ENCODE assay signal across 2 cellular contexts in the genomic region with DNA sequence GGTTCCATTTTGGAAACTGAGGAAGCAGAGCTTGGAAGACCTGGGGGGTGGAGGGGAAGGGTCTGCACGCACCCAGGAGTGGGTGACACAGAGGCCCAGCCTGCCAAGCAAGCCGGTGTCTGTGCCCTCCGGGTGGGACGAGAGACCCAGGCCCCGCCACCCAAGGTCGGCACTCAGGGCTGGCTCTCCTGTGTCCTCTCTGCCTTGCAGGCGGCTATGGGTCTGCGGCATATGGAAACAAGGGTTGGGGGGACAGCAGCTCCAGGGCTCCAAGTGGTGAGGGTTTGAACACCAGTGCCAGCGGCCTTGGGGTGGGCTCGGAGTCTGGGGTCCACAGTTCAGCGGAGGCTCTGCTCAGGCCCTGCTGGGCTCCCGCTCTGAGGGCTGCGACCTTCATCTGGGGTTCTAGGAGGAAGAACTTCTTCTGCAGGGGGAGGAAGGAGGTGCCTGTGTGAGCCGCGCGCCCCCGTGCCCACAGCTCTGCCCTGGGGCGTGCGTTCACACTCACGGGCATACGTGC.
TF ChIP-seq lines count a peak whose summit lies in the region.

No MANE protein-coding gene starts in this region.

TF ChIP-seq in SK-N-SH treated with all-trans-retinoic acid at 6 μM for 48 hours, 23 proteins besides CTCF, POLR2A, EP300 and RAD21:
- TF ChIP-seq BACH2 (CRISPR knock-in tag; IDR thresholded peaks at IDR 0.05; ENCODE audit: borderline replicate concordance) (no peak), ZFP3 (CRISPR knock-in tag; IDR thresholded peaks at IDR 0.05) (no peak), TOX (CRISPR knock-in tag; IDR thresholded peaks at IDR 0.05; ENCODE audit: borderline replicate concordance) (no peak), ARNTL (CRISPR knock-in tag; IDR thresholded peaks at IDR 0.05; ENCODE audit: borderline replicate concordance, low read depth) (no peak), PPARA (CRISPR knock-in tag; IDR thresholded peaks at IDR 0.05; ENCODE audit: borderline replicate concordance) (no peak)
- TF ChIP-seq, protein P1, sequence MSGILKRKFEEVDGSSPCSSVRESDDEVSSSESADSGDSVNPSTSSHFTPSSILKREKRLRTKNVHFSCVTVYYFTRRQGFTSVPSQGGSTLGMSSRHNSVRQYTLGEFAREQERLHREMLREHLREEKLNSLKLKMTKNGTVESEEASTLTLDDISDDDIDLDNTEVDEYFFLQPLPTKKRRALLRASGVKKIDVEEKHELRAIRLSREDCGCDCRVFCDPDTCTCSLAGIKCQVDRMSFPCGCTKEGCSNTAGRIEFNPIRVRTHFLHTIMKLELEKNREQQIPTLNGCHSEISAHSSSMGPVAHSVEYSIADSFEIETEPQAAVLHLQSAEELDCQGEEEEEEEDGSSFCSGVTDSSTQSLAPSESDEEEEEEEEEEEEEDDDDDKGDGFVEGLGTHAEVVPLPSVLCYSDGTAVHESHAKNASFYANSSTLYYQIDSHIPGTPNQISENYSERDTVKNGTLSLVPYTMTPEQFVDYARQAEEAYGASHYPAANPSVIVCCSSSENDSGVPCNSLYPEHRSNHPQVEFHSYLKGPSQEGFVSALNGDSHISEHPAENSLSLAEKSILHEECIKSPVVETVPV (CRISPR knock-in tag; IDR thresholded peaks at IDR 0.05) = no peak
TF ChIP-seq in SK-N-SH treated with all-trans-retinoic acid at 6 μM for 48 hours: peak in this region for 0.

TF ChIP-seq in SK-N-SH, 30 proteins besides CTCF, POLR2A, EP300 and RAD21:
- TF ChIP-seq FOSL2 (IDR thresholded peaks at IDR 0.05; ENCODE audit: borderline replicate concordance, low read depth) = no peak
- TF ChIP-seq NRF1 (IDR thresholded peaks at IDR 0.05; ENCODE audit: low read depth, low read length) = no peak
- no peak for TF ChIP-seq TEAD4 (IDR thresholded peaks at IDR 0.05; ENCODE audit: borderline replicate concordance, insufficient read depth)
- no peak for TF ChIP-seq NFIC (IDR thresholded peaks at IDR 0.05; ENCODE audit: borderline replicate concordance)
- TF ChIP-seq EZH2phosphoT487 (IDR thresholded peaks at IDR 0.05; ENCODE audit: borderline replicate concordance, low read depth) = no peak
- TF ChIP-seq, protein P2, sequence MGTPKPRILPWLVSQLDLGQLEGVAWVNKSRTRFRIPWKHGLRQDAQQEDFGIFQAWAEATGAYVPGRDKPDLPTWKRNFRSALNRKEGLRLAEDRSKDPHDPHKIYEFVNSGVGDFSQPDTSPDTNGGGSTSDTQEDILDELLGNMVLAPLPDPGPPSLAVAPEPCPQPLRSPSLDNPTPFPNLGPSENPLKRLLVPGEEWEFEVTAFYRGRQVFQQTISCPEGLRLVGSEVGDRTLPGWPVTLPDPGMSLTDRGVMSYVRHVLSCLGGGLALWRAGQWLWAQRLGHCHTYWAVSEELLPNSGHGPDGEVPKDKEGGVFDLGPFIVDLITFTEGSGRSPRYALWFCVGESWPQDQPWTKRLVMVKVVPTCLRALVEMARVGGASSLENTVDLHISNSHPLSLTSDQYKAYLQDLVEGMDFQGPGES (IDR thresholded peaks at IDR 0.05; ENCODE audit: low read depth, low read length) = no peak
- TF ChIP-seq TCF12 (IDR thresholded peaks at IDR 0.05) = no peak
- no peak for TF ChIP-seq FOXJ3 (CRISPR knock-in tag; IDR thresholded peaks at IDR 0.05)
- TF ChIP-seq, protein P3, sequence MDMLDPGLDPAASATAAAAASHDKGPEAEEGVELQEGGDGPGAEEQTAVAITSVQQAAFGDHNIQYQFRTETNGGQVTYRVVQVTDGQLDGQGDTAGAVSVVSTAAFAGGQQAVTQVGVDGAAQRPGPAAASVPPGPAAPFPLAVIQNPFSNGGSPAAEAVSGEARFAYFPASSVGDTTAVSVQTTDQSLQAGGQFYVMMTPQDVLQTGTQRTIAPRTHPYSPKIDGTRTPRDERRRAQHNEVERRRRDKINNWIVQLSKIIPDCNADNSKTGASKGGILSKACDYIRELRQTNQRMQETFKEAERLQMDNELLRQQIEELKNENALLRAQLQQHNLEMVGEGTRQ (IDR thresholded peaks at IDR 0.05; ENCODE audit: borderline replicate concordance, low read depth, low read length) = no peak
- no peak for TF ChIP-seq YY1 (IDR thresholded peaks at IDR 0.05; ENCODE audit: low read depth)
- no peak for TF ChIP-seq TAF1 (IDR thresholded peaks at IDR 0.05; ENCODE audit: borderline replicate concordance, low read depth, low read length)
- TF ChIP-seq, protein P4, sequence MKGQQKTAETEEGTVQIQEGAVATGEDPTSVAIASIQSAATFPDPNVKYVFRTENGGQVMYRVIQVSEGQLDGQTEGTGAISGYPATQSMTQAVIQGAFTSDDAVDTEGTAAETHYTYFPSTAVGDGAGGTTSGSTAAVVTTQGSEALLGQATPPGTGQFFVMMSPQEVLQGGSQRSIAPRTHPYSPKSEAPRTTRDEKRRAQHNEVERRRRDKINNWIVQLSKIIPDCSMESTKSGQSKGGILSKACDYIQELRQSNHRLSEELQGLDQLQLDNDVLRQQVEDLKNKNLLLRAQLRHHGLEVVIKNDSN (IDR thresholded peaks at IDR 0.05; ENCODE audit: borderline replicate concordance, low read depth) = no peak
- TF ChIP-seq MEF2A (IDR thresholded peaks at IDR 0.05; ENCODE audit: borderline replicate concordance, low read depth) = no peak
- TF ChIP-seq ELF1 (IDR thresholded peaks at IDR 0.05) = no peak
